In genomic region chr17:10744509-10745000, GRCh38 we compare ENCODE assay signal across 23 cellular contexts. TPM values are rescaled to one million over a fixed set of nuclear protein-coding genes. Genes with fewer than 3 reads are reported as not detected.
DNase-seq lines count a peak whose midpoint lies in the region; ATAC-seq and TF ChIP-seq lines count a peak whose summit lies in the region.
"Had no signal": no experiment of that assay in that cellular context is flagged by ENCODE, and none has a peak within 500 bp of the region (broad histone marks: within the 10 kb centered on the region; RNA-seq: fewer than 3 reads in every experiment).

No MANE protein-coding gene starts in this region.

- no peaks in the 10 kb centered on the region for H3K27me3 ChIP-seq in CD8-positive, alpha-beta memory T cell (ENCODE audit: insufficient read depth, low read length, poor library complexity, severe bottlenecking)
- no peaks in the 10 kb centered on the region for H3K27me3 ChIP-seq in naive thymus-derived CD4-positive, alpha-beta T cell (ENCODE audit: control insufficient read depth in 2 of 2, insufficient read depth in 2 of 2, low read length in 2 of 2)
- no peaks in the 10 kb centered on the region for H3K27me3 ChIP-seq in gastrocnemius medialis
- H3K27me3 ChIP-seq: spleen, thyroid gland had no signal

- no peaks in the 10 kb centered on the region for H3K36me3 ChIP-seq in CD8-positive, alpha-beta memory T cell (ENCODE audit: insufficient read depth, low read length)
- H3K36me3 ChIP-seq in naive thymus-derived CD4-positive, alpha-beta T cell (ENCODE audit: control insufficient read depth in 2 of 3, insufficient read depth in 3 of 3, low read length in 3 of 3), result no peaks in the 10 kb centered on the region
- no peaks in the 10 kb centered on the region for H3K36me3 ChIP-seq in gastrocnemius medialis
- H3K36me3 ChIP-seq: spleen, thyroid gland had no signal

- ATAC-seq in naive thymus-derived CD4-positive, alpha-beta T cell, result peak; percentile 90
- no peak for ATAC-seq in gastrocnemius medialis

- peak overlapping the region; percentile 12 for H3K4me3 ChIP-seq in CD8-positive, alpha-beta memory T cell (ENCODE audit: low read length)
- no peak overlapping the region for H3K4me3 ChIP-seq in naive thymus-derived CD4-positive, alpha-beta T cell (ENCODE audit: low read length)
- H3K4me3 ChIP-seq in gastrocnemius medialis, result no peak overlapping the region
- H3K4me3 ChIP-seq: psoas muscle, spleen, thyroid gland had no signal

- peak overlapping the region in 2 of 8 donors; percentile 2 to 61 for H3K27ac Mint-ChIP-seq in CD8-positive, alpha-beta memory T cell
- H3K27ac Mint-ChIP-seq in naive thymus-derived CD4-positive, alpha-beta T cell, result peak overlapping the region in 8 of 9 donors; percentile 37 to 91 (median 84)
- H3K27ac Mint-ChIP-seq: activated CD4-positive, alpha-beta memory T cell treated with anti-CD3 and anti-CD28 coated beads, Interleukin-2, amount 10 ng/mL, durations not matched to agents 7 days and 5 days had no signal

- CTCF ChIA-PET in CD8-positive, alpha-beta memory T cell (lab: Charles Lee), result no interaction called here
- CTCF ChIA-PET in naive thymus-derived CD4-positive, alpha-beta T cell (lab: Charles Lee), result interaction anchor here (1.1 kb wide), 1 partner anchor 44 kb away, joined by 7 read pairs; no protein-coding TSS in a partner anchor

- TF ChIP-seq CTCF in gastrocnemius medialis (IDR thresholded peaks at IDR 0.05 in 4 of 5, conservative IDR thresholded peaks at IDR 0.05 in 1 of 5), result no peak

- H3K27ac ChIP-seq in CD8-positive, alpha-beta memory T cell (ENCODE audit: low read depth, low read length), result no peak overlapping the region
- peak overlapping the region; percentile 3 for H3K27ac ChIP-seq in naive thymus-derived CD4-positive, alpha-beta T cell (ENCODE audit: low read depth, low read length)
- H3K27ac ChIP-seq in gastrocnemius medialis, result no peak overlapping the region
- H3K27ac ChIP-seq: psoas muscle, spleen, thyroid gland had no signal

- H3K4me1 ChIP-seq in CD8-positive, alpha-beta memory T cell (ENCODE audit: insufficient read depth, low read length), result peaks cover 14% of the 10 kb centered on the region
- peaks cover 0 to 17% of the 10 kb centered on the region in 2 donors for H3K4me1 ChIP-seq in naive thymus-derived CD4-positive, alpha-beta T cell (ENCODE audit: control insufficient read depth in 2 of 2, insufficient read depth in 2 of 2, low read length in 2 of 2)
- H3K4me1 ChIP-seq in gastrocnemius medialis, result peaks cover 0 to 18% of the 10 kb centered on the region in 2 donors
- H3K4me1 ChIP-seq: thyroid gland had no signal

- peak overlapping the region in 2 of 7 donors; percentile 34 to 44 for H3K4me3 Mint-ChIP-seq in CD8-positive, alpha-beta memory T cell
- peak overlapping the region in 8 of 10 donors; percentile 58 to 78 (median 71) for H3K4me3 Mint-ChIP-seq in naive thymus-derived CD4-positive, alpha-beta T cell
- H3K4me3 Mint-ChIP-seq: activated CD4-positive, alpha-beta memory T cell treated with anti-CD3 and anti-CD28 coated beads, Interleukin-2, amount 10 ng/mL, durations not matched to agents 7 days and 5 days; memory B cell had no signal

- in situ Hi-C loops in gastrocnemius medialis (cut with MboI; ENCODE audit: low sequenced_read_pairs in 4 of 4), result loop anchor here in 1 of 4 donors (25.0 kb wide), 1 partner anchor 1243 kb away; the partner anchor contains the start of gene ZNF18

- H3K27me3 Mint-ChIP-seq in CD8-positive, alpha-beta memory T cell, result peaks cover 13 to 16% of the 10 kb centered on the region in 2 donors
- peaks cover 0 to 18% (median 0%) of the 10 kb centered on the region in 5 donors for H3K27me3 Mint-ChIP-seq in naive thymus-derived CD4-positive, alpha-beta T cell

- TF ChIP-seq POLR2A in gastrocnemius medialis (IDR thresholded peaks at IDR 0.05), result no peak

- H3K9me3 ChIP-seq in CD8-positive, alpha-beta memory T cell (ENCODE audit: low read length), result no peaks in the 10 kb centered on the region
- H3K9me3 ChIP-seq in naive thymus-derived CD4-positive, alpha-beta T cell (ENCODE audit: control insufficient read depth in 2 of 3, low read length in 3 of 3), result no peaks in the 10 kb centered on the region
- no peaks in the 10 kb centered on the region for H3K9me3 ChIP-seq in gastrocnemius medialis
- H3K9me3 ChIP-seq: psoas muscle, spleen, thyroid gland had no signal

- peaks cover 6 to 10% (median 8%) of the 10 kb centered on the region in 3 donors for H3K4me1 Mint-ChIP-seq in CD8-positive, alpha-beta memory T cell
- H3K4me1 Mint-ChIP-seq in naive thymus-derived CD4-positive, alpha-beta T cell, result peaks cover 7 to 26% (median 22%) of the 10 kb centered on the region in 7 donors

- peak; percentile 4 to 8 for DNase-seq in activated CD4-positive, alpha-beta T cell treated with anti-CD3 and anti-CD28 coated beads for 4 hours
- no peak for DNase-seq in activated CD4-positive, alpha-beta T cell treated with anti-CD3 and anti-CD28 coated beads, Interleukin-2, amount 50 U/mL, for 1 hour
- peak in 2 of 5 donors; percentile 22 to 66 for DNase-seq in CD8-positive, alpha-beta memory T cell
- DNase-seq in activated CD8-positive, alpha-beta memory T cell treated with anti-CD3 and anti-CD28 coated beads, Interleukin-2, amount 50 U/mL, for 4 hours, result peak; percentile 23
- peak in 7 of 9 donors; percentile 59 to 76 (median 72) for DNase-seq in naive thymus-derived CD4-positive, alpha-beta T cell
- DNase-seq in NCI-H2196 treated with DMSO at 0.1 percent for 48 hours (lab: John Stamatoyannopoulos, UW; ENCODE audit: unreplicated experiment) (no peak), DMS53 treated with DMSO at 0.1 percent for 48 hours (lab: John Stamatoyannopoulos, UW; ENCODE audit: unreplicated experiment) (no peak), gastrocnemius medialis (no peak)
- DNase-seq: activated CD4-positive, alpha-beta memory T cell treated with anti-CD3 and anti-CD28 coated beads, Interleukin-2, amount 10 ng/mL, durations not matched to agents 7 days and 5 days; activated effector memory CD4-positive, alpha-beta T cell treated with Interleukin-2 at 50 U/mL for 16 hours; DMS153; Kasumi-1; NCI-H1105 treated with DMSO at 0.1 percent for 48 hours; NCI-H2171; NCI-H774; psoas muscle; spleen; thyroid gland had no signal

- POLR2A ChIA-PET in CD8-positive, alpha-beta memory T cell (lab: Charles Lee), result interaction anchor here (0.6 kb wide), 1 partner anchor 86 kb away, joined by 3 read pairs; no protein-coding TSS in a partner anchor
- POLR2A ChIA-PET in naive thymus-derived CD4-positive, alpha-beta T cell (lab: Charles Lee), result interaction anchor here (1.0 kb wide), 1 partner anchor 100 kb away, joined by 3 read pairs; no protein-coding TSS in a partner anchor

- no peaks in the 10 kb centered on the region for H3K9me3 Mint-ChIP-seq in CD8-positive, alpha-beta memory T cell
- H3K9me3 Mint-ChIP-seq in naive thymus-derived CD4-positive, alpha-beta T cell, result peaks cover 0 to 1% (median 0%) of the 10 kb centered on the region in 11 donors
- H3K9me3 Mint-ChIP-seq: activated CD4-positive, alpha-beta memory T cell treated with anti-CD3 and anti-CD28 coated beads, Interleukin-2, amount 10 ng/mL, durations not matched to agents 7 days and 5 days; memory B cell had no signal

- no peaks in the 10 kb centered on the region for H3K36me3 Mint-ChIP-seq in CD8-positive, alpha-beta memory T cell
- H3K36me3 Mint-ChIP-seq in naive thymus-derived CD4-positive, alpha-beta T cell, result no peaks in the 10 kb centered on the region

- intact Hi-C loops in naive thymus-derived CD4-positive, alpha-beta T cell (cut with micrococcal nuclease), result loop anchor here in 1 of 2 donors (2.0 kb wide), 1 partner anchor 100 kb away; no protein-coding TSS in a partner anchor
- intact Hi-C loops in gastrocnemius medialis (cut with DNase I; ENCODE audit: low total_unique reads), result no loop called here

RNA-seq across cellular contexts. Expression of gene TMEM220, which starts 14.7 kb away (rescaled TPM):
- total RNA-seq in CD8-positive, alpha-beta memory T cell, result 1 to 10 TPM in 1 of 2 experiments, under 1 TPM in 1; 0.55 to 1.1 TPM
- 1.4 TPM for polyA plus RNA-seq in CD8-positive, alpha-beta memory T cell
- total RNA-seq in naive thymus-derived CD4-positive, alpha-beta T cell, result 1 to 10 TPM in 4 of 5 experiments, under 1 TPM in 1; 0.65 to 7.4 (median 2.9) TPM
- 1 to 10 TPM; 6.5 to 8.4 TPM for polyA plus RNA-seq in naive thymus-derived CD4-positive, alpha-beta T cell
- 1 to 10 TPM; 3.7 to 8.6 (median 3.9) TPM for total RNA-seq in gastrocnemius medialis
- total RNA-seq: HT-29 had no signal
- polyA plus RNA-seq: neural cell had no signal

RNA-seq across cellular contexts. Expression of gene ADPRM, which starts 47.2 kb away (rescaled TPM):
- 1 to 10 TPM; 9.8 to 10.0 TPM for total RNA-seq in CD8-positive, alpha-beta memory T cell
- polyA plus RNA-seq in CD8-positive, alpha-beta memory T cell, result 27.3 TPM
- total RNA-seq in naive thymus-derived CD4-positive, alpha-beta T cell, result 10 to 100 TPM; 16.4 to 70.4 (median 32.1) TPM
- polyA plus RNA-seq in naive thymus-derived CD4-positive, alpha-beta T cell, result 100 to 1,000 TPM; 116 to 120 TPM
- 10 to 100 TPM in 3 of 4 donors, 1 to 10 TPM in 1; 5.2 to 39.2 (median 26.5) TPM for total RNA-seq in gastrocnemius medialis

RNA-seq across cellular contexts. Expression of gene SCO1, which starts 47.2 kb away (rescaled TPM):
- total RNA-seq in CD8-positive, alpha-beta memory T cell, result 10 to 100 TPM; 45.5 to 46.9 TPM
- polyA plus RNA-seq in CD8-positive, alpha-beta memory T cell, result 15.9 TPM
- total RNA-seq in naive thymus-derived CD4-positive, alpha-beta T cell, result 10 to 100 TPM; 13.6 to 29.2 (median 26.7) TPM
- polyA plus RNA-seq in naive thymus-derived CD4-positive, alpha-beta T cell, result 10 to 100 TPM; 14.6 to 17.1 TPM
- total RNA-seq in gastrocnemius medialis, result 10 to 100 TPM; 16.7 to 27.3 (median 22.8) TPM

RNA-seq across cellular contexts. Expression of gene TMEM238L, which starts 59.3 kb away (rescaled TPM):
- total RNA-seq in CD8-positive, alpha-beta memory T cell, result not detected
- polyA plus RNA-seq in CD8-positive, alpha-beta memory T cell, result not detected
- total RNA-seq in naive thymus-derived CD4-positive, alpha-beta T cell, result not detected
- polyA plus RNA-seq in naive thymus-derived CD4-positive, alpha-beta T cell, result not detected
- total RNA-seq in gastrocnemius medialis, result under 1 TPM in 1 of 4 donors, not detected in 3; 0.22 TPM
- total RNA-seq: A172; activated CD4-positive, alpha-beta memory T cell treated with anti-CD3 and anti-CD28 coated beads, Interleukin-2, amount 10 ng/mL, durations not matched to agents 7 days and 5 days; psoas muscle; spleen; thyroid gland had no signal
- polyA plus RNA-seq: BJ, neural cell, spleen had no signal

Comparison
In these comparisons a context has a peak if more than half of its experiments do, and no peak if none do; other contexts are left out.
1. DNase-seq: peak in activated CD4-positive, alpha-beta T cell treated with anti-CD3 and anti-CD28 coated beads for 4 hours (2 of 2), activated CD8-positive, alpha-beta memory T cell treated with anti-CD3 and anti-CD28 coated beads, Interleukin-2, amount 50 U/mL, for 4 hours (single experiment) and naive thymus-derived CD4-positive, alpha-beta T cell (7 of 9); none in activated CD4-positive, alpha-beta T cell treated with anti-CD3 and anti-CD28 coated beads, Interleukin-2, amount 50 U/mL, for 1 hour (single experiment), NCI-H2196 treated with DMSO at 0.1 percent for 48 hours (single experiment), DMS53 treated with DMSO at 0.1 percent for 48 hours (single experiment) and gastrocnemius medialis (0 of 2).